ENCODE assay signal across 1 cellular context in the genomic region with DNA sequence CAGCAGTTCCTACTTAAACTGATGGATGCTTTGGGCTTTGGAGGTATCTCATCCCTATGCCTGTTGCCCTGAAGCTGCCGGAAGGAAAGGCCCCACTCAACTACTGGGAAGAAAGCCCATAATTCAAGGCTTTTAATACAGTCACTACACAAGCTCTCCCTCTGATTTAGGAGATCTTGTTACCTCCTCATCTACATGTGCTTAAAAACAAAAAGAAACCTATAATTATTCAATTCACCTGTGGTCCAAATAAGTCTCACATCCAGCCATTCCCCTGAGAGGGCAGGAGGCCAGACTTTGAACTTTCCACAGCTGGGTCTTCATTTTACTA.
TF ChIP-seq lines count a peak whose summit lies in the region.

No MANE protein-coding gene starts in this region.

TF ChIP-seq in SK-N-SH, 30 proteins besides CTCF, POLR2A, EP300 and RAD21:
- TF ChIP-seq FOSL2 (IDR thresholded peaks at IDR 0.05; ENCODE audit: borderline replicate concordance, low read depth) (no peak), YY1 (IDR thresholded peaks at IDR 0.05; ENCODE audit: low read depth) (no peak), TEAD4 (IDR thresholded peaks at IDR 0.05; ENCODE audit: borderline replicate concordance, insufficient read depth) (no peak), SMC3 (IDR thresholded peaks at IDR 0.05; ENCODE audit: low read depth, low read length) (no peak), TCF12 (IDR thresholded peaks at IDR 0.05) (no peak), JUND (IDR thresholded peaks at IDR 0.05) (no peak), GABPA (IDR thresholded peaks at IDR 0.05; ENCODE audit: low read depth) (no peak), FOXM1 (IDR thresholded peaks at IDR 0.05; ENCODE audit: low read depth) (no peak), RCOR1 (IDR thresholded peaks at IDR 0.05; ENCODE audit: low read length) (no peak), TAF1 (IDR thresholded peaks at IDR 0.05; ENCODE audit: borderline replicate concordance, low read depth, low read length) (no peak), ELF1 (IDR thresholded peaks at IDR 0.05) (no peak), SIN3A (IDR thresholded peaks at IDR 0.05; ENCODE audit: borderline replicate concordance, low read depth, low read length) (no peak), NRF1 (IDR thresholded peaks at IDR 0.05; ENCODE audit: low read depth, low read length) (no peak)
- TF ChIP-seq, protein P1, sequence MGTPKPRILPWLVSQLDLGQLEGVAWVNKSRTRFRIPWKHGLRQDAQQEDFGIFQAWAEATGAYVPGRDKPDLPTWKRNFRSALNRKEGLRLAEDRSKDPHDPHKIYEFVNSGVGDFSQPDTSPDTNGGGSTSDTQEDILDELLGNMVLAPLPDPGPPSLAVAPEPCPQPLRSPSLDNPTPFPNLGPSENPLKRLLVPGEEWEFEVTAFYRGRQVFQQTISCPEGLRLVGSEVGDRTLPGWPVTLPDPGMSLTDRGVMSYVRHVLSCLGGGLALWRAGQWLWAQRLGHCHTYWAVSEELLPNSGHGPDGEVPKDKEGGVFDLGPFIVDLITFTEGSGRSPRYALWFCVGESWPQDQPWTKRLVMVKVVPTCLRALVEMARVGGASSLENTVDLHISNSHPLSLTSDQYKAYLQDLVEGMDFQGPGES (IDR thresholded peaks at IDR 0.05; ENCODE audit: low read depth, low read length) = no peak
- TF ChIP-seq, protein P2, sequence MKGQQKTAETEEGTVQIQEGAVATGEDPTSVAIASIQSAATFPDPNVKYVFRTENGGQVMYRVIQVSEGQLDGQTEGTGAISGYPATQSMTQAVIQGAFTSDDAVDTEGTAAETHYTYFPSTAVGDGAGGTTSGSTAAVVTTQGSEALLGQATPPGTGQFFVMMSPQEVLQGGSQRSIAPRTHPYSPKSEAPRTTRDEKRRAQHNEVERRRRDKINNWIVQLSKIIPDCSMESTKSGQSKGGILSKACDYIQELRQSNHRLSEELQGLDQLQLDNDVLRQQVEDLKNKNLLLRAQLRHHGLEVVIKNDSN (IDR thresholded peaks at IDR 0.05; ENCODE audit: borderline replicate concordance, low read depth) = no peak
- TF ChIP-seq, protein P3, sequence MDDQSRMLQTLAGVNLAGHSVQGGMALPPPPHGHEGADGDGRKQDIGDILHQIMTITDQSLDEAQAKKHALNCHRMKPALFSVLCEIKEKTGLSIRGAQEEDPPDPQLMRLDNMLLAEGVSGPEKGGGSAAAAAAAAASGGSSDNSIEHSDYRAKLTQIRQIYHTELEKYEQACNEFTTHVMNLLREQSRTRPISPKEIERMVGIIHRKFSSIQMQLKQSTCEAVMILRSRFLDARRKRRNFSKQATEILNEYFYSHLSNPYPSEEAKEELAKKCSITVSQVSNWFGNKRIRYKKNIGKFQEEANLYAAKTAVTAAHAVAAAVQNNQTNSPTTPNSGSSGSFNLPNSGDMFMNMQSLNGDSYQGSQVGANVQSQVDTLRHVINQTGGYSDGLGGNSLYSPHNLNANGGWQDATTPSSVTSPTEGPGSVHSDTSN (IDR thresholded peaks at IDR 0.05) = no peak
- TF ChIP-seq, protein P4, sequence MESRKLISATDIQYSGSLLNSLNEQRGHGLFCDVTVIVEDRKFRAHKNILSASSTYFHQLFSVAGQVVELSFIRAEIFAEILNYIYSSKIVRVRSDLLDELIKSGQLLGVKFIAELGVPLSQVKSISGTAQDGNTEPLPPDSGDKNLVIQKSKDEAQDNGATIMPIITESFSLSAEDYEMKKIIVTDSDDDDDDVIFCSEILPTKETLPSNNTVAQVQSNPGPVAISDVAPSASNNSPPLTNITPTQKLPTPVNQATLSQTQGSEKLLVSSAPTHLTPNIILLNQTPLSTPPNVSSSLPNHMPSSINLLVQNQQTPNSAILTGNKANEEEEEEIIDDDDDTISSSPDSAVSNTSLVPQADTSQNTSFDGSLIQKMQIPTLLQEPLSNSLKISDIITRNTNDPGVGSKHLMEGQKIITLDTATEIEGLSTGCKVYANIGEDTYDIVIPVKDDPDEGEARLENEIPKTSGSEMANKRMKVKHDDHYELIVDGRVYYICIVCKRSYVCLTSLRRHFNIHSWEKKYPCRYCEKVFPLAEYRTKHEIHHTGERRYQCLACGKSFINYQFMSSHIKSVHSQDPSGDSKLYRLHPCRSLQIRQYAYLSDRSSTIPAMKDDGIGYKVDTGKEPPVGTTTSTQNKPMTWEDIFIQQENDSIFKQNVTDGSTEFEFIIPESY (IDR thresholded peaks at IDR 0.05; ENCODE audit: borderline replicate concordance, low read depth) = no peak
TF ChIP-seq in SK-N-SH: peak in this region for 0.
